9 cellular contexts compared by ENCODE assay signal in genomic region chr7:65239324-65239706, GRCh38.
DNase-seq lines count a peak whose midpoint lies in the region; ATAC-seq and TF ChIP-seq lines count a peak whose summit lies in the region.
"Had no signal": no experiment of that assay in that cellular context is flagged by ENCODE, and none has a peak within 500 bp of the region (broad histone marks: within the 10 kb centered on the region; RNA-seq: fewer than 3 reads in every experiment).

No MANE protein-coding gene starts in this region.

- peak overlapping the region; percentile 48 to 58 for H3K4me3 ChIP-seq in HCT116 (replicated peaks in 1 of 2; ENCODE audit: low read depth in 1 of 2, low read length in 2 of 2)
- H3K4me3 ChIP-seq in astrocyte of the cerebellum (ENCODE audit: low read depth, low read length): peak overlapping the region; percentile 61

- H4K20me1 ChIP-seq in HCT116 (ENCODE audit: insufficient read depth): no peaks in the 10 kb centered on the region

- peaks cover 0 to 3% of the 10 kb centered on the region in 2 donors for H3K9me3 Mint-ChIP-seq in stimulated activated naive B cell treated with anti-CD40 and anti-IgM and Interleukin-4, amounts not matched to agents 10 μg/mL and 1 μg/mL and 100 μg/mL, for 72 hours

- no peaks in the 10 kb centered on the region for H3K79me2 ChIP-seq in HCT116 (ENCODE audit: insufficient read depth, low read length)

- H3K27ac ChIP-seq in HCT116 (ENCODE audit: low read depth, low read length): no peak overlapping the region

- H3K4me1 Mint-ChIP-seq in stimulated activated naive B cell treated with anti-CD40 and anti-IgM and Interleukin-4, amounts not matched to agents 10 μg/mL and 1 μg/mL and 100 μg/mL, for 72 hours: peaks cover 1 to 6% of the 10 kb centered on the region in 2 donors

- POLR2A ChIA-PET in HCT116 (lab: Charles Lee): no interaction called here

- no peaks in the 10 kb centered on the region for H3K27me3 ChIP-seq in HCT116 (ENCODE audit: insufficient read depth, low read length)

- H2AFZ ChIP-seq in HCT116 (ENCODE audit: low read depth, low read length, poor library complexity, severe bottlenecking): no peak overlapping the region

- H3K4me3 Mint-ChIP-seq in stimulated activated naive B cell treated with anti-CD40 and anti-IgM and Interleukin-4, amounts not matched to agents 10 μg/mL and 1 μg/mL and 100 μg/mL, for 72 hours: peak overlapping the region; percentile 43 to 44

- DNase-seq in HCT116 (ENCODE audit: low read depth, low spot score) (no peak), astrocyte of the cerebellum (ENCODE audit: low read depth) (no peak), left colon (no peak), SIG-M5 (lab: John Stamatoyannopoulos, UW) (no peak), NCI-H82 (lab: John Stamatoyannopoulos, UW) (no peak), medulla oblongata (ENCODE audit: extremely low spot score) (no peak)
- no peak for DNase-seq in stimulated activated naive B cell treated with anti-CD40 and anti-IgM and Interleukin-4, amounts not matched to agents 10 μg/mL and 1 μg/mL and 100 μg/mL, for 72 hours
- DNase-seq: foreskin melanocyte; NK-92 treated with Interleukin-12 subunit alpha and Interleukin-12 subunit beta, amount 100 ng/mL, for 24 hours had no signal

- CTCF ChIA-PET in HCT116 (lab: Charles Lee): no interaction called here

- intact Hi-C loops in HCT116 (cut with micrococcal nuclease): no loop called here
- intact Hi-C loops in left colon (cut with DNase I, micrococcal nuclease): no loop called here

- no peak overlapping the region for H3K27ac Mint-ChIP-seq in stimulated activated naive B cell treated with anti-CD40 and anti-IgM and Interleukin-4, amounts not matched to agents 10 μg/mL and 1 μg/mL and 100 μg/mL, for 72 hours

- no peak for TF ChIP-seq RAD21 in HCT116 (IDR thresholded peaks at IDR 0.05; ENCODE audit: low read depth)

- no peaks in the 10 kb centered on the region for H3K9me2 ChIP-seq in HCT116 (ENCODE audit: insufficient read depth)

- H3K27me3 Mint-ChIP-seq in stimulated activated naive B cell treated with anti-CD40 and anti-IgM and Interleukin-4, amounts not matched to agents 10 μg/mL and 1 μg/mL and 100 μg/mL, for 72 hours: peaks cover 25 to 52% of the 10 kb centered on the region in 2 donors

- H3K36me3 ChIP-seq in HCT116 (ENCODE audit: control insufficient read depth in 1 of 2, insufficient read depth in 2 of 2, low read length in 2 of 2): no peaks in the 10 kb centered on the region

- in situ Hi-C loops in astrocyte of the cerebellum (cut with HindIII; ENCODE audit: low sequenced_read_pairs): no loop called here

- H3K4me2 ChIP-seq in HCT116 (ENCODE audit: low read length): peak overlapping the region; percentile 78

- TF ChIP-seq POLR2A in HCT116 (IDR thresholded peaks at IDR 0.05; ENCODE audit: borderline replicate concordance, extremely low read depth, insufficient read depth, insufficient read length): no peak

- H3K9me3 ChIP-seq in HCT116 (ENCODE audit: control insufficient read depth in 1 of 2, insufficient read depth in 1 of 2, low read depth in 1 of 2, low read length in 2 of 2): no peaks in the 10 kb centered on the region

- RAD21 ChIA-PET in HCT116 (lab: Charles Lee; ENCODE audit: low non-redundant PET in 1 of 2, low total read pairs in 2 of 2, uncharacterized antibody in 2 of 2, unreplicated experiment in 2 of 2): no interaction called here

- BruUV-seq in HCT116 (replicated peaks; lab: Mats Ljungman, UMichigan): no TSS peak

- H3K9ac ChIP-seq in HCT116 (ENCODE audit: low read length): peak overlapping the region; percentile 53; the same call in 1 of the 2 replicates

- peaks cover 0 to 5% of the 10 kb centered on the region in 2 experiments; a peak in 1 of 4 replicates for H3K4me1 ChIP-seq in HCT116 (ENCODE audit: control insufficient read depth in 1 of 2, insufficient read depth in 2 of 2, low read length in 2 of 2)

- no peak for ATAC-seq in HCT116
- ATAC-seq in left colon: peak; percentile 22
- ATAC-seq in stimulated activated naive B cell treated with anti-CD40 and anti-IgM and Interleukin-4, amounts not matched to agents 10 μg/mL and 1 μg/mL and 100 μg/mL, for 72 hours (replicated peaks): no peak

- TF ChIP-seq CTCF in HCT116 (IDR thresholded peaks at IDR 0.05 in 2 of 3, conservative IDR thresholded peaks at IDR 0.05 in 1 of 3; ENCODE audit: borderline replicate concordance in 1 of 3, insufficient read depth in 1 of 3, low read depth in 2 of 3, low read length in 2 of 3) (no peak), astrocyte of the cerebellum (IDR thresholded peaks at IDR 0.05; ENCODE audit: low read depth, low read length, missing control alignments) (no peak)

- no peaks in the 10 kb centered on the region for H3K36me3 Mint-ChIP-seq in stimulated activated naive B cell treated with anti-CD40 and anti-IgM and Interleukin-4, amounts not matched to agents 10 μg/mL and 1 μg/mL and 100 μg/mL, for 72 hours

TF ChIP-seq in HCT116, 20 proteins besides CTCF, POLR2A, EP300 and RAD21:
- TF ChIP-seq SRF (IDR thresholded peaks at IDR 0.05; ENCODE audit: low read depth): no peak
- no peak for TF ChIP-seq TCF7L2 (IDR thresholded peaks at IDR 0.05; ENCODE audit: borderline replicate concordance, extremely low read depth, insufficient read depth, insufficient read length)
- TF ChIP-seq CEBPB (IDR thresholded peaks at IDR 0.05; ENCODE audit: low read depth): no peak
- TF ChIP-seq MAX (IDR thresholded peaks at IDR 0.05): no peak
- TF ChIP-seq ZNF274 (IDR thresholded peaks at IDR 0.05; ENCODE audit: low read depth, low read length): no peak
- TF ChIP-seq EZH2 (IDR thresholded peaks at IDR 0.05): no peak
- no peak for TF ChIP-seq EZH2phosphoT487 (IDR thresholded peaks at IDR 0.05; ENCODE audit: borderline replicate concordance)
- TF ChIP-seq JUND (IDR thresholded peaks at IDR 0.05): no peak
- no peak for TF ChIP-seq REST (IDR thresholded peaks at IDR 0.05; ENCODE audit: low read depth)
- no peak for TF ChIP-seq ZBTB33 (IDR thresholded peaks at IDR 0.05; ENCODE audit: extremely low read depth, insufficient replicate concordance, low read length)
- no peak for TF ChIP-seq ELF1 (IDR thresholded peaks at IDR 0.05; ENCODE audit: borderline replicate concordance, low read depth)
- no peak for TF ChIP-seq YY1 (IDR thresholded peaks at IDR 0.05; ENCODE audit: extremely low read depth, insufficient replicate concordance, low read depth, low read length)
- TF ChIP-seq CBX3 (IDR thresholded peaks at IDR 0.05; ENCODE audit: low read depth): no peak
- no peak for TF ChIP-seq SP1 (IDR thresholded peaks at IDR 0.05; ENCODE audit: low read depth)
- no peak for TF ChIP-seq EGR1 (IDR thresholded peaks at IDR 0.05; ENCODE audit: low read depth)
- no peak for TF ChIP-seq ATF3 (IDR thresholded peaks at IDR 0.05)
- TF ChIP-seq SIN3A (IDR thresholded peaks at IDR 0.05; ENCODE audit: low read depth): no peak
- TF ChIP-seq POLR2AphosphoS5 (IDR thresholded peaks at IDR 0.05; ENCODE audit: low read depth, low read length): no peak
- TF ChIP-seq ZFX (IDR thresholded peaks at IDR 0.05): no peak
